Comparison of ENCODE assay signal across 19 cellular contexts in the genomic region with DNA sequence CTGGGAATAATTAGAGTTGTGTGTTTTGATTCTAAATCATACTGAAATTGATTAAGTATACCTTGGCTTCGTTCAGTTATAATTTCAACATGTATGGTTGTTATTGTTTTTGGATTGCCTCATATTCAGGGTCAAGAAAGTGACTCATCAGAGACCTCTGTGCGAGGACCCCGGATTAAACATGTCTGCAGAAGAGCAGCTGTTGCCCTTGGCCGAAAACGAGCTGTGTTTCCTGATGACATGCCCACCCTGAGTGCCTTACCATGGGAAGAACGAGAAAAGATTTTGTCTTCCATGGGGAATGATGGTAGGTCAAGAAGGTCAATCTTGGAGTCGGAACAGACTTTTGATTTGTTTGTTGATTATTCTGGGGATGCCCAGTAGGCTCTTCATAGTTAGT. TPM values are rescaled to one million over a fixed set of nuclear protein-coding genes. Genes with fewer than 3 reads are reported as not detected.
DNase-seq lines count a peak whose midpoint lies in the region; ATAC-seq and TF ChIP-seq lines count a peak whose summit lies in the region.
"Had no signal": no experiment of that assay in that cellular context is flagged by ENCODE, and none has a peak within 500 bp of the region (broad histone marks: within the 10 kb centered on the region; RNA-seq: fewer than 3 reads in every experiment).

No MANE protein-coding gene starts in this region.

- no peak overlapping the region for H3K27ac ChIP-seq in CD8-positive, alpha-beta memory T cell (ENCODE audit: low read depth, low read length)
- H3K27ac ChIP-seq: KMS-11 had no signal

- H3K27me3 ChIP-seq in CD8-positive, alpha-beta memory T cell (ENCODE audit: insufficient read depth, low read length, poor library complexity, severe bottlenecking) = no peaks in the 10 kb centered on the region

- intact Hi-C loops in activated B cell treated with CpG ODN at 0.5 μM for 24 hours (cut with micrococcal nuclease) = no loop called here

- H3K4me3 ChIP-seq in CD8-positive, alpha-beta memory T cell (ENCODE audit: low read length) = no peak overlapping the region
- H3K4me3 ChIP-seq in fibroblast of villous mesenchyme (ENCODE audit: low read depth, low read length) = no peak overlapping the region

- no peak for ATAC-seq in activated B cell treated with CpG ODN at 0.5 μM for 24 hours (ENCODE audit: low read depth)
- no peak for ATAC-seq in GM19035 (IDR thresholded peaks at IDR 0.05; ENCODE audit: unreplicated experiment)
- ATAC-seq: esophagus mucosa had no signal

- CTCF ChIA-PET in CD8-positive, alpha-beta memory T cell (lab: Charles Lee) = interaction anchor here (1.1 kb wide), 1 partner anchor 11 kb away, joined by 3 read pairs; no protein-coding TSS in a partner anchor
- CTCF ChIA-PET in activated B cell treated with CpG ODN at 0.5 μM for 24 hours (lab: Charles Lee) = interaction anchor here (1.7 kb wide), 1 partner anchor 12 kb away, joined by 3 read pairs; no protein-coding TSS in a partner anchor

- POLR2A ChIA-PET in CD8-positive, alpha-beta memory T cell (lab: Charles Lee) = no interaction called here
- POLR2A ChIA-PET in activated B cell treated with CpG ODN at 0.5 μM for 24 hours (lab: Charles Lee) = interaction anchor here (1.2 kb wide), 1 partner anchor 41 kb away, joined by 3 read pairs; a partner anchor contains a TSS

- H3K36me3 ChIP-seq in CD8-positive, alpha-beta memory T cell (ENCODE audit: insufficient read depth, low read length) = peaks cover 67% of the 10 kb centered on the region

- H3K4me1 ChIP-seq in CD8-positive, alpha-beta memory T cell (ENCODE audit: insufficient read depth, low read length) = no peaks in the 10 kb centered on the region

- no peaks in the 10 kb centered on the region for H3K27me3 Mint-ChIP-seq in CD8-positive, alpha-beta memory T cell
- no peaks in the 10 kb centered on the region for H3K27me3 Mint-ChIP-seq in activated B cell treated with CpG ODN at 0.5 μM for 24 hours

- peak overlapping the region in 1 of 7 donors; percentile 57 for H3K4me3 Mint-ChIP-seq in CD8-positive, alpha-beta memory T cell
- no peak overlapping the region for H3K4me3 Mint-ChIP-seq in activated B cell treated with CpG ODN at 0.5 μM for 24 hours

- H3K9me3 Mint-ChIP-seq in CD8-positive, alpha-beta memory T cell = no peaks in the 10 kb centered on the region
- H3K9me3 Mint-ChIP-seq in activated B cell treated with CpG ODN at 0.5 μM for 24 hours = no peaks in the 10 kb centered on the region

- DNase-seq in AG09319 (ENCODE audit: extremely low read depth, low read depth) (peak; percentile 65), activated B cell treated with CpG ODN at 0.5 μM for 24 hours (no peak), fibroblast of villous mesenchyme (ENCODE audit: low read depth) (peak; percentile 41), ureter (ENCODE audit: low spot score) (no peak), DMS 273 treated with DMSO at 0.1 percent for 48 hours (lab: John Stamatoyannopoulos, UW) (no peak), NCI-H446 treated with DMSO at 0.1 percent for 48 hours (lab: John Stamatoyannopoulos, UW) (no peak)
- no peak for DNase-seq in CD8-positive, alpha-beta memory T cell
- DNase-seq: activated CD4-positive, CD25-positive, alpha-beta regulatory T cell; activated CD8-positive, alpha-beta memory T cell treated with anti-CD3 and anti-CD28 coated beads, Interleukin-2, amount 50 U/mL, for 4 hours; AML-193; head of caudate nucleus; NCI-H1092 treated with DMSO at 0.1 percent for 48 hours; NCI-H2081 treated with DMSO at 0.1 percent for 48 hours; NCI-H510A treated with DMSO at 0.1 percent for 48 hours; stimulated activated CD4-positive, alpha-beta T cell treated with anti-CD3 and anti-CD28 coated beads, Interleukin-2, amount 100 ng/mL, for 48 hours; T-helper 2 cell had no signal

- TF ChIP-seq CTCF in AG09319 (IDR thresholded peaks at IDR 0.05; ENCODE audit: low read depth, low read length) (no peak), activated B cell treated with CpG ODN at 0.5 μM for 24 hours (IDR thresholded peaks at IDR 0.05) (no peak), fibroblast of villous mesenchyme (IDR thresholded peaks at IDR 0.05; ENCODE audit: insufficient read depth, low read depth, low read length) (no peak)

- H3K4me1 Mint-ChIP-seq in CD8-positive, alpha-beta memory T cell = peaks cover 13 to 36% (median 26%) of the 10 kb centered on the region in 3 donors
- H3K4me1 Mint-ChIP-seq in activated B cell treated with CpG ODN at 0.5 μM for 24 hours = no peaks in the 10 kb centered on the region

- peaks cover 30 to 86% (median 46%) of the 10 kb centered on the region in 3 donors for H3K36me3 Mint-ChIP-seq in CD8-positive, alpha-beta memory T cell
- H3K36me3 Mint-ChIP-seq in activated B cell treated with CpG ODN at 0.5 μM for 24 hours (ENCODE audit: low read depth) = peaks cover 79% of the 10 kb centered on the region

- peak overlapping the region; percentile 4 to 90 (median 46) for H3K27ac Mint-ChIP-seq in CD8-positive, alpha-beta memory T cell
- peak overlapping the region; percentile 19 for H3K27ac Mint-ChIP-seq in activated B cell treated with CpG ODN at 0.5 μM for 24 hours

- H3K9me3 ChIP-seq in CD8-positive, alpha-beta memory T cell (ENCODE audit: low read length) = no peaks in the 10 kb centered on the region

RNA-seq across cellular contexts. Expression of a gene that starts 40.4 kb away (rescaled TPM):
- 10 to 100 TPM; 80.0 to 80.6 TPM for total RNA-seq in CD8-positive, alpha-beta memory T cell
- polyA plus RNA-seq in CD8-positive, alpha-beta memory T cell = 40.5 TPM
- total RNA-seq in activated B cell treated with CpG ODN at 0.5 μM for 24 hours (104 and 117 TPM in 2 replicates), fibroblast of villous mesenchyme (39.6 and 47.1 TPM in 2 replicates), ureter (106 TPM)

RNA-seq across cellular contexts. Expression of a gene that starts 50.6 kb away (rescaled TPM):
- under 1 TPM; 0.44 to 0.59 TPM for total RNA-seq in CD8-positive, alpha-beta memory T cell
- polyA plus RNA-seq in CD8-positive, alpha-beta memory T cell = not detected
- total RNA-seq in activated B cell treated with CpG ODN at 0.5 μM for 24 hours = 0.32 and 0.44 TPM in 2 replicates
- 0.97 and 1.7 TPM in 2 replicates for total RNA-seq in fibroblast of villous mesenchyme
- total RNA-seq in ureter = 0.60 TPM
- total RNA-seq: esophagus mucosa had no signal

RNA-seq across cellular contexts. Expression of a gene that starts 54.3 kb away (rescaled TPM):
- total RNA-seq in CD8-positive, alpha-beta memory T cell = 1 to 10 TPM; 7.0 to 8.3 TPM
- polyA plus RNA-seq in CD8-positive, alpha-beta memory T cell = 12.1 TPM
- 9.4 and 12.5 TPM in 2 replicates for total RNA-seq in activated B cell treated with CpG ODN at 0.5 μM for 24 hours
- total RNA-seq in fibroblast of villous mesenchyme = 25.8 and 35.4 TPM in 2 replicates
- 27.9 TPM for total RNA-seq in ureter

Comparison
In these comparisons a context has a peak if more than half of its experiments do, and no peak if none do; other contexts are left out.
1. DNase-seq: peak in AG09319 (single experiment) and fibroblast of villous mesenchyme (single experiment); none in CD8-positive, alpha-beta memory T cell (0 of 5), activated B cell treated with CpG ODN at 0.5 μM for 24 hours (single experiment), ureter (single experiment), DMS 273 treated with DMSO at 0.1 percent for 48 hours (single experiment) and NCI-H446 treated with DMSO at 0.1 percent for 48 hours (single experiment).